ENCODE assay signal across 15 cellular contexts in the genomic region with DNA sequence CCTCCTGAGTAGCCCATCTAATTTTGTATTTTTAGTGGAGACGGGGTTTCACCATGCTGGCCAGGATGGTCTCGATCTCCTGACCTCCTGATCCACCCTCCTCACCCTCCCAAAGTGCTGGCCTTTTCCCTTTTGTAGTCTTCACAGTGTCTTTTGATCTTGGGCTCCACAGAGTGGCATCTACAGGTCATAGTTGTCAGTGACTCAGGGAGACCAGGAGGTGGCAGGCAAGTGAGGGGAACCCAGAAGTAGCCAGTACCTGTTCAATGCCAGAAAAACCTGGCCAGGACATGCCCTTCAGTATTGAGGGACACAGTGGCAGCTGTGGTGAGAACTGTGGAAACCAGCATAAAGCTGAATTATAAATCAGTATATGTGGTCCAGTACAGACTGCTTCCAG. TPM values are rescaled to one million over a fixed set of nuclear protein-coding genes. Genes with fewer than 3 reads are reported as not detected.
DNase-seq lines count a peak whose midpoint lies in the region; ATAC-seq and TF ChIP-seq lines count a peak whose summit lies in the region.
"Had no signal": no experiment of that assay in that cellular context is flagged by ENCODE, and none has a peak within 500 bp of the region (broad histone marks: within the 10 kb centered on the region; RNA-seq: fewer than 3 reads in every experiment).

No MANE protein-coding gene starts in this region.

- H3K27ac Mint-ChIP-seq in activated naive CD4-positive, alpha-beta T cell treated with anti-CD3 and anti-CD28 coated beads, Interleukin-2, amount 10 ng/mL, durations not matched to agents 7 days and 5 days: no peak overlapping the region
- H3K27ac Mint-ChIP-seq in WTC11 (no peak overlapping the region), progenitor cell of endocrine pancreas (no peak overlapping the region)
- H3K27ac Mint-ChIP-seq: HFFc6; stimulated activated effector memory CD8-positive, alpha-beta T cell treated with anti-CD3 and anti-CD28 coated beads, Interleukin-12 subunit alpha, Interleukin-12 subunit beta, amount 100 ng/mL, for 72 hours had no signal

- no peaks in the 10 kb centered on the region for H3K36me3 Mint-ChIP-seq in activated naive CD4-positive, alpha-beta T cell treated with anti-CD3 and anti-CD28 coated beads, Interleukin-2, amount 10 ng/mL, durations not matched to agents 7 days and 5 days
- H3K36me3 Mint-ChIP-seq in WTC11 (no peaks in the 10 kb centered on the region), progenitor cell of endocrine pancreas (ENCODE audit: insufficient read depth) (no peaks in the 10 kb centered on the region)
- H3K36me3 Mint-ChIP-seq: stimulated activated effector memory CD8-positive, alpha-beta T cell treated with anti-CD3 and anti-CD28 coated beads, Interleukin-12 subunit alpha, Interleukin-12 subunit beta, amount 100 ng/mL, for 72 hours had no signal

- peak; percentile 29 for DNase-seq in activated naive CD4-positive, alpha-beta T cell treated with anti-CD3 and anti-CD28 coated beads, Interleukin-2, amount 10 ng/mL, durations not matched to agents 7 days and 5 days
- no peak for DNase-seq in activated naive CD4-positive, alpha-beta T cell treated with Interleukin-2 at 50 U/mL for 16 hours
- DNase-seq in LNCaP clone FGC (ENCODE audit: low read depth) (no peak), WTC11 (ENCODE audit: low spot score) (peak; percentile 23), progenitor cell of endocrine pancreas (ENCODE audit: low spot score, unreplicated experiment) (no peak), MV-4-11 (lab: John Stamatoyannopoulos, UW) (no peak), kidney glomerular epithelial cell (lab: John Stamatoyannopoulos, UW) (no peak)
- DNase-seq: activated CD4-positive, alpha-beta T cell treated with anti-CD3 and anti-CD28 coated beads, Interleukin-2, amount 50 U/mL, for 4 hours; HFFc6; NCI-H1436 treated with DMSO at 0.1 percent for 48 hours; NK-92 treated with Interleukin-12 subunit alpha and Interleukin-12 subunit beta, amount 100 ng/mL, for 24 hours; stimulated activated CD4-positive, alpha-beta T cell treated with anti-CD3 and anti-CD28 coated beads, Interleukin-2, amount 100 ng/mL, for 48 hours had no signal

- no peaks in the 10 kb centered on the region for H3K9me3 Mint-ChIP-seq in activated naive CD4-positive, alpha-beta T cell treated with anti-CD3 and anti-CD28 coated beads, Interleukin-2, amount 10 ng/mL, durations not matched to agents 7 days and 5 days
- H3K9me3 Mint-ChIP-seq in WTC11 (peaks cover 17% of the 10 kb centered on the region), progenitor cell of endocrine pancreas (ENCODE audit: low read depth) (no peaks in the 10 kb centered on the region)

- TF ChIP-seq CTCF in LNCaP clone FGC (IDR thresholded peaks at IDR 0.05; ENCODE audit: control insufficient read depth, extremely low read depth, insufficient read depth) (peak; percentile 38; the same call in 1 of the 2 replicates), WTC11 (IDR thresholded peaks at IDR 0.05) (no peak), progenitor cell of endocrine pancreas (IDR thresholded peaks at IDR 0.05; ENCODE audit: unreplicated experiment) (peak; percentile 17)

- no peak overlapping the region for H3K4me3 Mint-ChIP-seq in activated naive CD4-positive, alpha-beta T cell treated with anti-CD3 and anti-CD28 coated beads, Interleukin-2, amount 10 ng/mL, durations not matched to agents 7 days and 5 days
- H3K4me3 Mint-ChIP-seq in WTC11: no peak overlapping the region
- no peak overlapping the region for H3K4me3 Mint-ChIP-seq in progenitor cell of endocrine pancreas (ENCODE audit: low read depth)
- H3K4me3 Mint-ChIP-seq: HFFc6; stimulated activated effector memory CD8-positive, alpha-beta T cell treated with anti-CD3 and anti-CD28 coated beads, Interleukin-12 subunit alpha, Interleukin-12 subunit beta, amount 100 ng/mL, for 72 hours had no signal

- ATAC-seq in WTC11 (peak; percentile 79), HG03095 (IDR thresholded peaks at IDR 0.05; ENCODE audit: unreplicated experiment) (no peak)
- ATAC-seq: stimulated activated effector memory CD8-positive, alpha-beta T cell treated with anti-CD3 and anti-CD28 coated beads, Interleukin-12 subunit alpha, Interleukin-12 subunit beta, amount 100 ng/mL, for 72 hours had no signal

- POLR2A ChIA-PET in WTC11 (lab: Charles Lee): no interaction called here

- H3K27me3 Mint-ChIP-seq in activated naive CD4-positive, alpha-beta T cell treated with anti-CD3 and anti-CD28 coated beads, Interleukin-2, amount 10 ng/mL, durations not matched to agents 7 days and 5 days: peaks cover 71% of the 10 kb centered on the region
- H3K27me3 Mint-ChIP-seq in WTC11 (ENCODE audit: low read depth) (peaks cover 42% of the 10 kb centered on the region), progenitor cell of endocrine pancreas (peaks cover 57% of the 10 kb centered on the region)

- H3K4me1 Mint-ChIP-seq in activated naive CD4-positive, alpha-beta T cell treated with anti-CD3 and anti-CD28 coated beads, Interleukin-2, amount 10 ng/mL, durations not matched to agents 7 days and 5 days: no peaks in the 10 kb centered on the region
- H3K4me1 Mint-ChIP-seq in WTC11: peaks cover 5% of the 10 kb centered on the region
- no peaks in the 10 kb centered on the region for H3K4me1 Mint-ChIP-seq in progenitor cell of endocrine pancreas (ENCODE audit: low read depth)
- H3K4me1 Mint-ChIP-seq: stimulated activated effector memory CD8-positive, alpha-beta T cell treated with anti-CD3 and anti-CD28 coated beads, Interleukin-12 subunit alpha, Interleukin-12 subunit beta, amount 100 ng/mL, for 72 hours had no signal

- no peak overlapping the region for H3K4me3 ChIP-seq in LNCaP clone FGC (ENCODE audit: low read depth, low read length)
- H3K4me3 ChIP-seq: vagina had no signal

- CTCF ChIA-PET in activated naive CD4-positive, alpha-beta T cell treated with anti-CD3 and anti-CD28 coated beads, Interleukin-2, amount 10 ng/mL, durations not matched to agents 7 days and 5 days (lab: Charles Lee): no interaction called here
- CTCF ChIA-PET in WTC11 (lab: Charles Lee): interaction anchor here (2.8 kb wide), 1 partner anchor 33 kb away, joined by 13 read pairs; no protein-coding TSS in a partner anchor

TF ChIP-seq in WTC11, 78 proteins besides CTCF, POLR2A, EP300 and RAD21:
- TF ChIP-seq SMAD3 (CRISPR knock-in tag; IDR thresholded peaks at IDR 0.05; ENCODE audit: borderline replicate concordance): no peak
- TF ChIP-seq FOXJ3 (CRISPR knock-in tag; IDR thresholded peaks at IDR 0.05; ENCODE audit: borderline replicate concordance): no peak
- no peak for TF ChIP-seq STAT6 (CRISPR knock-in tag; conservative IDR thresholded peaks at IDR 0.05; ENCODE audit: low read depth)
- no peak for TF ChIP-seq E2F5 (CRISPR knock-in tag; IDR thresholded peaks at IDR 0.05)
TF ChIP-seq in WTC11: peak in this region for 0.

RNA-seq across cellular contexts. Expression of gene RPP21, which starts 19.6 kb away (rescaled TPM):
- total RNA-seq in WTC11 (2021) (64.1 to 75.5 TPM (median 72.8 TPM) in 3 replicates), progenitor cell of endocrine pancreas (53.7 and 59.4 TPM in 2 replicates)

RNA-seq across cellular contexts. Expression of gene TRIM39, which starts 37.9 kb away (rescaled TPM):
- total RNA-seq in WTC11 (2021): 22.7 to 24.9 TPM (median 24.0 TPM) in 3 replicates
- total RNA-seq in progenitor cell of endocrine pancreas: 17.9 TPM in 2 replicates

Comparison
In these comparisons a context has a peak if more than half of its experiments do, and no peak if none do; other contexts are left out.
1. DNase-seq: peak in activated naive CD4-positive, alpha-beta T cell treated with anti-CD3 and anti-CD28 coated beads, Interleukin-2, amount 10 ng/mL, durations not matched to agents 7 days and 5 days (single experiment) and WTC11 (single experiment); none in activated naive CD4-positive, alpha-beta T cell treated with Interleukin-2 at 50 U/mL for 16 hours (single experiment), LNCaP clone FGC (single experiment), progenitor cell of endocrine pancreas (single experiment), MV-4-11 (single experiment) and kidney glomerular epithelial cell (single experiment).